Comparison of ENCODE assay signal across 9 cellular contexts in the genomic region with DNA sequence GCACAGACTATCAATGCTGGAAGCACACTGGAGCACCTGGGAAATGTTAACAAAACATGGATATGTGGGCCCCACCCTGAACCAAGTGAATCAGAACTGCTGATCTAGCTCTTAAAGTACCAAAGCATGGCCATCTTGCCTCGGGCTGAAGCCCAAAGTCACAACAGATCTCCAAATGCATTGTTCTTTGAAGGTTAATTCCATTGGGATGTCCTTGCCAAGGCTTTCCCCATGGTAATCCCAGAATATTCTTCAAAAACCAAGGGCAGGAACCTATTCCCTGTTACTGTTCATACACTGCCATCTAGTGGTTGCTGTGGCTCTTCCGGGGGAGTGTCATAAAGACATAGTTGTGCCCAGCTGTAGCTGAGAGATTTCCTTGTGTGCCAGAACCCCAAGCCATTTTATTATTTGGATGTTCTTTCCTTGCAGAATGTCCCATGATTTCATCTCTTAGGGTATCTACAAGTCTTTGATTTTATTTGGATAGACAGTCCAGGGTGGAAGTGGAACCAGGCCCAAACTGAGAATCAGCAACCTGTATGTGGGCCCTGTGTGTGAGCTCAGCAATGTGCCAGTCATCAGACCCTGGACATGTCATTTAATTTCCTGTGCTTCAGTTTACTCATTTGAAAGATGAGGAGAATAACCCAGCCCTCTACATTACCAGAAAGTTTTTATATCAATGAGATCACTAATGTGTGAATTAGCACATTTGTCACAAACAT.
DNase-seq lines count a peak whose midpoint lies in the region; ATAC-seq and TF ChIP-seq lines count a peak whose summit lies in the region.
"Had no signal": no experiment of that assay in that cellular context is flagged by ENCODE, and none has a peak within 500 bp of the region (broad histone marks: within the 10 kb centered on the region; RNA-seq: fewer than 3 reads in every experiment).

No MANE protein-coding gene starts in this region.

- TF ChIP-seq CTCF in right lobe of liver (IDR thresholded peaks at IDR 0.05) (peak; percentile 85 to 92 (median 86)), upper lobe of left lung (IDR thresholded peaks at IDR 0.05) (peak; percentile 63 to 87 (median 77))

- H3K27ac ChIP-seq in right lobe of liver (no peak overlapping the region), upper lobe of left lung (no peak overlapping the region)

- H3K4me1 Mint-ChIP-seq in T-cell = no peaks in the 10 kb centered on the region
- H3K4me1 Mint-ChIP-seq: central memory CD8-positive, alpha-beta T cell had no signal

- H3K9me3 Mint-ChIP-seq in T-cell = no peaks in the 10 kb centered on the region
- H3K9me3 Mint-ChIP-seq: central memory CD8-positive, alpha-beta T cell had no signal

- H3K27me3 ChIP-seq in right lobe of liver = no peaks in the 10 kb centered on the region
- H3K27me3 ChIP-seq in upper lobe of left lung = no peaks in the 10 kb centered on the region

- ATAC-seq in GM21723 (IDR thresholded peaks at IDR 0.05; ENCODE audit: unreplicated experiment) (peak; percentile 89), right lobe of liver (peak; percentile 86 to 97 (median 92)), upper lobe of left lung (ENCODE audit: low FRiP score in 2 of 2) (peak; percentile 83 to 90), T-cell (replicated peaks in 1 of 4) (no peak)

- H3K27ac Mint-ChIP-seq in T-cell = no peak overlapping the region

- intact Hi-C loops in right lobe of liver (cut with DNase I) = no loop called here

- CTCF ChIA-PET in T-cell (lab: Charles Lee) = interaction anchor here in 1 of 2 donors (0.9 kb wide), 1 partner anchor 47 kb away, joined by 3 read pairs; no protein-coding TSS in a partner anchor

- no peak for TF ChIP-seq EP300 in upper lobe of left lung (IDR thresholded peaks at IDR 0.05)

- H3K27me3 Mint-ChIP-seq in T-cell = peaks cover 0 to 7% of the 10 kb centered on the region in 2 donors

- H3K36me3 Mint-ChIP-seq in T-cell = no peaks in the 10 kb centered on the region

- no peaks in the 10 kb centered on the region for H3K36me3 ChIP-seq in right lobe of liver
- no peaks in the 10 kb centered on the region for H3K36me3 ChIP-seq in upper lobe of left lung

- DNase-seq in GM04504 (ENCODE audit: low read depth) = peak; percentile 88
- peak; percentile 86 for DNase-seq in LHCN-M2 (ENCODE audit: low read depth)
- DNase-seq in OCI-M1 (lab: John Stamatoyannopoulos, UW) = peak; percentile 72
- peak; percentile 88 to 90 for DNase-seq in dermis microvascular lymphatic vessel endothelial cell (ENCODE audit: low read depth in 2 of 2)
- peak in 1 of 3 donors; percentile 53 for DNase-seq in right lobe of liver
- peak in 1 of 2 donors; percentile 45 for DNase-seq in upper lobe of left lung
- DNase-seq in T-cell = no peak

- WGBS in right lobe of liver (ENCODE audit: insufficient coverage, low coverage, low lambda C conversion rate, missing lambda C conversion rate) = 0% methylated on average over 1 of the region's 2 CpGs
- 14 to 17% methylated on average over 2 of the region's 2 CpGs for WGBS in upper lobe of left lung, 2 donors

- no peak overlapping the region for H3K4me3 Mint-ChIP-seq in T-cell
- H3K4me3 Mint-ChIP-seq: central memory CD8-positive, alpha-beta T cell had no signal

- H3K9me3 ChIP-seq in right lobe of liver (no peaks in the 10 kb centered on the region), upper lobe of left lung (no peaks in the 10 kb centered on the region)

- no peak overlapping the region for H3K4me3 ChIP-seq in right lobe of liver
- H3K4me3 ChIP-seq in upper lobe of left lung = no peak overlapping the region

- POLR2A ChIA-PET in T-cell (lab: Charles Lee) = no interaction called here

- TF ChIP-seq POLR2A in right lobe of liver (IDR thresholded peaks at IDR 0.05) (no peak), upper lobe of left lung (IDR thresholded peaks at IDR 0.05) (no peak)

- H3K4me1 ChIP-seq in right lobe of liver (peaks cover 0 to 9% (median 4%) of the 10 kb centered on the region in 4 donors), upper lobe of left lung (peaks cover 0 to 5% (median 1%) of the 10 kb centered on the region in 4 donors)

Comparison
In these comparisons a context has a peak if more than half of its experiments do, and no peak if none do; other contexts are left out.
1. DNase-seq: peak in GM04504 (single experiment), LHCN-M2 (single experiment), OCI-M1 (single experiment) and dermis microvascular lymphatic vessel endothelial cell (2 of 2); none in T-cell (0 of 34).
2. ATAC-seq: peak in GM21723 (single experiment), right lobe of liver (4 of 4) and upper lobe of left lung (2 of 2); none in T-cell (0 of 4).